39 cellular contexts compared by ENCODE assay signal in the genomic region with DNA sequence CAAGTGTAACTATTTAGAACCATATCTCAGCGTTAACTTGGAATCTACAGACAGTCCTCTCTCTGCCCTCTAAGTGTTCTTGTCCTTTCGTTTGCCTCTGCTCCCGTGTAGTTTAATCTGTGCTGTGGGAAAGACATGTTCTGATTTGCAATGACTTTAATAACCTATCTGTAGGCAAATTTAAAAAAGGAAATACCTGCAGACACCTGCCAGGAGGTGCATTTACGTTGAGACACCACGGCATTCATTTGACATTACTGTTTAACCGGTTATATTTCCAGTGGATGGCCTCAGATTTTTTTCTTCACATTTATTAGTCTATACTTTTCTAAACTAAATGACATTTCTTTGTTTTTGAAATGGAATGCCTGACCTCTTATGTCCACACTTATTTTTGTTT.
"Had no signal": no experiment of that assay in that cellular context is flagged by ENCODE, and none has a peak within 500 bp of the region (broad histone marks: within the 10 kb centered on the region; RNA-seq: fewer than 3 reads in every experiment).

No MANE protein-coding gene starts in this region.

- H3K36me3 ChIP-seq: adrenal gland, brain microvascular endothelial cell, breast epithelium, cardiac muscle cell, WERI-Rb-1 had no signal

- H3K27me3 Mint-ChIP-seq: activated CD4-positive, alpha-beta memory T cell treated with anti-CD3 and anti-CD28 coated beads, Interleukin-2, amount 10 ng/mL, durations not matched to agents 7 days and 5 days; activated CD4-positive, alpha-beta T cell treated with anti-CD3 and anti-CD28 coated beads for 36 hours; activated CD4-positive, alpha-beta T cell treated with anti-CD3 and anti-CD28 coated beads, Interleukin-2, amount 10 ng/mL, durations not matched to agents 7 days and 5 days; activated CD8-positive, alpha-beta memory T cell treated with anti-CD3 and anti-CD28 coated beads, Interleukin-2, amount 10 ng/mL, durations not matched to agents 7 days and 5 days; activated naive CD8-positive, alpha-beta T cell treated with anti-CD3 and anti-CD28 coated beads for 36 hours; activated T-cell treated with anti-CD3 and anti-CD28 coated beads, Interleukin-2, amount 50 U/mL, for 24 hours; central memory CD8-positive, alpha-beta T cell had no signal

- H3K4me3 ChIP-seq: adrenal gland, body of pancreas, breast epithelium, cardiac muscle cell had no signal

- H3K36me3 Mint-ChIP-seq: activated CD8-positive, alpha-beta memory T cell treated with anti-CD3 and anti-CD28 coated beads, Interleukin-2, amount 10 ng/mL, durations not matched to agents 7 days and 5 days; activated naive CD4-positive, alpha-beta T cell treated with anti-CD3 and anti-CD28 coated beads, Interleukin-2, amount 50 U/mL, for 72 hours; activated naive CD8-positive, alpha-beta T cell treated with anti-CD3 and anti-CD28 coated beads for 36 hours; WTC11 had no signal

- H3K27ac ChIP-seq: adrenal gland, body of pancreas, brain microvascular endothelial cell, breast epithelium, cardiac muscle cell, WERI-Rb-1 had no signal

- H3K9me3 Mint-ChIP-seq: activated CD4-positive, alpha-beta T cell treated with anti-CD3 and anti-CD28 coated beads, Interleukin-2, amount 10 ng/mL, durations not matched to agents 7 days and 5 days; activated naive CD8-positive, alpha-beta T cell treated with anti-CD3 and anti-CD28 coated beads for 36 hours; T-helper 1 cell treated with Interleukin-12 subunit alpha and Interleukin-12 subunit beta and Interleukin-4 antibody, amounts not matched to agents 30 μg/mL and 1 μg/mL, for 36 hours; WTC11 had no signal

- FAIRE-seq: astrocyte had no signal

- H3K27ac Mint-ChIP-seq: activated CD4-positive, alpha-beta memory T cell treated with anti-CD3 and anti-CD28 coated beads, Interleukin-2, amount 10 ng/mL, durations not matched to agents 7 days and 5 days; activated CD4-positive, alpha-beta T cell treated with anti-CD3 and anti-CD28 coated beads for 36 hours; activated CD4-positive, alpha-beta T cell treated with anti-CD3 and anti-CD28 coated beads, Interleukin-2, amount 10 ng/mL, durations not matched to agents 7 days and 5 days; activated CD8-positive, alpha-beta memory T cell treated with anti-CD3 and anti-CD28 coated beads, Interleukin-2, amount 10 ng/mL, durations not matched to agents 7 days and 5 days; activated CD8-positive, alpha-beta T cell treated with anti-CD3 and anti-CD28 coated beads, Interleukin-2, amount 10 ng/mL, durations not matched to agents 7 days and 5 days; activated naive CD4-positive, alpha-beta T cell treated with anti-CD3 and anti-CD28 coated beads, Interleukin-2, amount 50 U/mL, for 72 hours; activated naive CD8-positive, alpha-beta T cell treated with anti-CD3 and anti-CD28 coated beads for 36 hours; activated T-cell treated with anti-CD3 and anti-CD28 coated beads, Interleukin-2, amount 50 U/mL, for 24 hours; activated T-helper 2 cell treated with anti-CD3 and anti-CD28 coated beads, Interferon-gamma antibody, Interleukin-2, Interleukin-4, amounts not matched to agents 10 μg/mL and 5 μg/mL and 100 μg/mL, durations not matched to agents 14 hours and 24 hours and 36 hours; T-helper 1 cell treated with Interleukin-12 subunit alpha and Interleukin-12 subunit beta and Interleukin-4 antibody, amounts not matched to agents 30 μg/mL and 1 μg/mL, for 36 hours; T-helper 2 cell treated with Interferon-gamma antibody and Interleukin-4, amounts not matched to agents 5 μg/mL and 100 μg/mL, for 36 hours; WTC11 had no signal

- H3K27me3 ChIP-seq: adrenal gland, body of pancreas, brain microvascular endothelial cell, breast epithelium, cardiac muscle cell had no signal

- H3K4me1 Mint-ChIP-seq: activated CD4-positive, alpha-beta memory T cell treated with anti-CD3 and anti-CD28 coated beads, Interleukin-2, amount 10 ng/mL, durations not matched to agents 7 days and 5 days; activated CD4-positive, alpha-beta T cell treated with anti-CD3 and anti-CD28 coated beads for 36 hours; activated CD4-positive, alpha-beta T cell treated with anti-CD3 and anti-CD28 coated beads, Interleukin-2, amount 10 ng/mL, durations not matched to agents 7 days and 5 days; activated CD8-positive, alpha-beta memory T cell treated with anti-CD3 and anti-CD28 coated beads, Interleukin-2, amount 10 ng/mL, durations not matched to agents 7 days and 5 days; activated naive CD8-positive, alpha-beta T cell treated with anti-CD3 and anti-CD28 coated beads for 36 hours; central memory CD8-positive, alpha-beta T cell; WTC11 had no signal

- ATAC-seq: activated CD4-positive, alpha-beta T cell treated with anti-CD3 and anti-CD28 coated beads for 36 hours; activated CD4-positive, CD25-positive, alpha-beta regulatory T cell treated with anti-CD3 and anti-CD28 coated beads, Interleukin-2, amount 50 U/mL, for 24 hours; activated CD8-positive, alpha-beta memory T cell treated with anti-CD3 and anti-CD28 coated beads, Interleukin-2, amount 10 ng/mL, durations not matched to agents 7 days and 5 days; activated CD8-positive, alpha-beta T cell treated with anti-CD3 and anti-CD28 coated beads, Interleukin-2, amount 10 ng/mL, durations not matched to agents 7 days and 5 days; activated naive CD4-positive, alpha-beta T cell treated with anti-CD3 and anti-CD28 coated beads, Interleukin-2, amount 50 U/mL, for 72 hours; body of pancreas; WTC11 had no signal

- H3K9me3 ChIP-seq: adrenal gland, body of pancreas, breast epithelium had no signal

- H3K4me1 ChIP-seq: adrenal gland, body of pancreas, breast epithelium had no signal

- H3K4me3 Mint-ChIP-seq: activated CD4-positive, alpha-beta memory T cell treated with anti-CD3 and anti-CD28 coated beads, Interleukin-2, amount 10 ng/mL, durations not matched to agents 7 days and 5 days; activated CD4-positive, alpha-beta T cell treated with anti-CD3 and anti-CD28 coated beads for 36 hours; activated CD4-positive, alpha-beta T cell treated with anti-CD3 and anti-CD28 coated beads, Interleukin-2, amount 10 ng/mL, durations not matched to agents 7 days and 5 days; activated CD8-positive, alpha-beta memory T cell treated with anti-CD3 and anti-CD28 coated beads, Interleukin-2, amount 10 ng/mL, durations not matched to agents 7 days and 5 days; activated CD8-positive, alpha-beta T cell treated with anti-CD3 and anti-CD28 coated beads, Interleukin-2, amount 10 ng/mL, durations not matched to agents 7 days and 5 days; activated naive CD8-positive, alpha-beta T cell treated with anti-CD3 and anti-CD28 coated beads for 36 hours; activated T-cell treated with anti-CD3 and anti-CD28 coated beads, Interleukin-2, amount 50 U/mL, for 24 hours; central memory CD8-positive, alpha-beta T cell; T-helper 1 cell treated with Interleukin-12 subunit alpha and Interleukin-12 subunit beta and Interleukin-4 antibody, amounts not matched to agents 30 μg/mL and 1 μg/mL, for 36 hours; T-helper 2 cell treated with Interferon-gamma antibody and Interleukin-4, amounts not matched to agents 5 μg/mL and 100 μg/mL, for 36 hours; WTC11 had no signal

- DNase-seq: activated CD4-positive, alpha-beta memory T cell treated with anti-CD3 and anti-CD28 coated beads, Interleukin-2, amount 10 ng/mL, durations not matched to agents 7 days and 5 days; activated CD4-positive, alpha-beta T cell treated with anti-CD3 and anti-CD28 coated beads for 1 hour; activated CD4-positive, alpha-beta T cell treated with anti-CD3 and anti-CD28 coated beads for 36 hours; activated CD4-positive, alpha-beta T cell treated with anti-CD3 and anti-CD28 coated beads for 48 hours; activated CD4-positive, alpha-beta T cell treated with anti-CD3 and anti-CD28 coated beads, Interleukin-2, amount 10 ng/mL, durations not matched to agents 7 days and 5 days; activated CD4-positive, alpha-beta T cell treated with anti-CD3 and anti-CD28 coated beads, Interleukin-2, amount 50 U/mL, for 48 hours; activated CD4-positive, CD25-positive, alpha-beta regulatory T cell; activated CD8-positive, alpha-beta memory T cell treated with anti-CD3 and anti-CD28 coated beads for 24 hours; activated CD8-positive, alpha-beta memory T cell treated with anti-CD3 and anti-CD28 coated beads, Interleukin-2, amount 10 ng/mL, durations not matched to agents 7 days and 5 days; activated CD8-positive, alpha-beta memory T cell treated with anti-CD3 and anti-CD28 coated beads, Interleukin-2, amount 50 U/mL, for 48 hours; activated CD8-positive, alpha-beta T cell treated with anti-CD3 and anti-CD28 coated beads, Interleukin-2, amount 10 ng/mL, durations not matched to agents 7 days and 5 days; activated effector memory CD4-positive, alpha-beta T cell treated with Interleukin-2 at 50 U/mL for 16 hours; activated gamma-delta T cell; activated naive CD4-positive, alpha-beta T cell treated with anti-CD3 and anti-CD28 coated beads, Interleukin-2, amount 50 U/mL, for 16 hours; activated naive CD4-positive, alpha-beta T cell treated with Interleukin-2 at 50 U/mL for 16 hours; activated naive CD8-positive, alpha-beta T cell treated with anti-CD3 and anti-CD28 coated beads for 36 hours; activated T-cell treated with anti-CD3 and anti-CD28 coated beads, Interleukin-2, amount 50 U/mL, for 24 hours; activated T-cell treated with anti-CD3 and anti-CD28 coated beads, Interleukin-2, amount 50 U/mL, for 48 hours; adrenal gland; amniotic stem cell; aorta; body of pancreas; brain microvascular endothelial cell; caudate nucleus; cerebellar nuclear complex; T-helper 1 cell; T-helper 2 cell; T-helper 9 cell; WERI-Rb-1 had no signal
